In genomic region chr13:44763604-44764311, GRCh38 we compare ENCODE assay signal across 16 cellular contexts.
DNase-seq lines count a peak whose midpoint lies in the region; ATAC-seq and TF ChIP-seq lines count a peak whose summit lies in the region.
"Had no signal": no experiment of that assay in that cellular context is flagged by ENCODE, and none has a peak within 500 bp of the region (broad histone marks: within the 10 kb centered on the region; RNA-seq: fewer than 3 reads in every experiment).

No MANE protein-coding gene starts in this region.

- peaks cover 4% of the 10 kb centered on the region for H3K9me3 Mint-ChIP-seq in neural crest cell
- H3K9me3 Mint-ChIP-seq in CD8-positive, alpha-beta memory T cell = no peaks in the 10 kb centered on the region
- H3K9me3 Mint-ChIP-seq: activated CD4-positive, alpha-beta memory T cell treated with anti-CD3 and anti-CD28 coated beads, Interleukin-2, amount 10 ng/mL, durations not matched to agents 7 days and 5 days; T-cell had no signal

- intact Hi-C loops in posterior vena cava (cut with DNase I) = no loop called here

- no peaks in the 10 kb centered on the region for H3K9me3 ChIP-seq in CD8-positive, alpha-beta memory T cell (ENCODE audit: low read length)

- peak overlapping the region; percentile 85 for H2AFZ ChIP-seq in ACC112 (ENCODE audit: low read length, unreplicated experiment)

- peak overlapping the region; percentile 49 for H3K4me3 Mint-ChIP-seq in neural crest cell
- no peak overlapping the region for H3K4me3 Mint-ChIP-seq in CD8-positive, alpha-beta memory T cell
- H3K4me3 Mint-ChIP-seq: activated CD4-positive, alpha-beta memory T cell treated with anti-CD3 and anti-CD28 coated beads, Interleukin-2, amount 10 ng/mL, durations not matched to agents 7 days and 5 days; naive B cell; T-cell had no signal

- TF ChIP-seq CTCF in fibroblast of the aortic adventitia (IDR thresholded peaks at IDR 0.05; ENCODE audit: insufficient read depth, low read length) = no peak
- no peak for TF ChIP-seq CTCF in neural crest cell (conservative IDR thresholded peaks at IDR 0.05)

- POLR2A ChIA-PET in CD8-positive, alpha-beta memory T cell (lab: Charles Lee) = no interaction called here

- H3K79me2 ChIP-seq in ACC112 (ENCODE audit: control insufficient read depth, insufficient read depth, low read length, unreplicated experiment) = no peaks in the 10 kb centered on the region

- no peak for ATAC-seq in GM18861 (IDR thresholded peaks at IDR 0.05; ENCODE audit: unreplicated experiment)
- ATAC-seq: T-cell had no signal

- no peaks in the 10 kb centered on the region for H3K27me3 ChIP-seq in ACC112 (ENCODE audit: insufficient read depth, low read length)
- H3K27me3 ChIP-seq in CD8-positive, alpha-beta memory T cell (ENCODE audit: insufficient read depth, low read length, poor library complexity, severe bottlenecking) = no peaks in the 10 kb centered on the region

- H3K36me3 Mint-ChIP-seq in neural crest cell (ENCODE audit: low read depth) = no peaks in the 10 kb centered on the region
- no peaks in the 10 kb centered on the region for H3K36me3 Mint-ChIP-seq in CD8-positive, alpha-beta memory T cell
- H3K36me3 Mint-ChIP-seq: naive B cell, T-cell had no signal

- peak overlapping the region; percentile 81 for H3K27ac Mint-ChIP-seq in neural crest cell (ENCODE audit: unreplicated experiment)
- H3K27ac Mint-ChIP-seq in CD8-positive, alpha-beta memory T cell = no peak overlapping the region
- H3K27ac Mint-ChIP-seq: activated CD4-positive, alpha-beta memory T cell treated with anti-CD3 and anti-CD28 coated beads, Interleukin-2, amount 10 ng/mL, durations not matched to agents 7 days and 5 days; T-cell had no signal

- DNase-seq in MV-4-11 (lab: John Stamatoyannopoulos, UW) (peak; percentile 9), fibroblast of the aortic adventitia (ENCODE audit: low read depth) (peak; percentile 13), neural crest cell (ENCODE audit: low read depth, low spot score) (peak; percentile 7), posterior vena cava (ENCODE audit: low spot score) (no peak), dedifferentiated amniotic fluid mesenchymal stem cell (ENCODE audit: extremely low spot score) (no peak)
- no peak for DNase-seq in CD8-positive, alpha-beta memory T cell
- DNase-seq: activated CD4-positive, alpha-beta memory T cell treated with anti-CD3 and anti-CD28 coated beads, Interleukin-2, amount 10 ng/mL, durations not matched to agents 7 days and 5 days; activated naive CD4-positive, alpha-beta T cell treated with anti-CD3 and anti-CD28 coated beads, Interleukin-2, amount 50 U/mL, for 16 hours; DMS79; naive B cell; NCI-H1417; stimulated activated naive CD4-positive, alpha-beta T cell; T-cell had no signal

- H3K4me3 ChIP-seq in ACC112 (ENCODE audit: low read depth, low read length) (no peak overlapping the region), fibroblast of the aortic adventitia (ENCODE audit: low read depth, low read length) (no peak overlapping the region)
- no peak overlapping the region for H3K4me3 ChIP-seq in CD8-positive, alpha-beta memory T cell (ENCODE audit: low read length)

- H3K36me3 ChIP-seq in ACC112 (ENCODE audit: insufficient read depth, low read length) = no peaks in the 10 kb centered on the region
- no peaks in the 10 kb centered on the region for H3K36me3 ChIP-seq in CD8-positive, alpha-beta memory T cell (ENCODE audit: insufficient read depth, low read length)

- peaks cover 32% of the 10 kb centered on the region for H3K4me1 Mint-ChIP-seq in neural crest cell
- H3K4me1 Mint-ChIP-seq in CD8-positive, alpha-beta memory T cell = peaks cover 12 to 15% (median 12%) of the 10 kb centered on the region in 3 donors

- H3K4me1 ChIP-seq in ACC112 (ENCODE audit: control insufficient read depth, insufficient read depth, low read length, unreplicated experiment) = peaks cover 18% of the 10 kb centered on the region
- H3K4me1 ChIP-seq in CD8-positive, alpha-beta memory T cell (ENCODE audit: insufficient read depth, low read length) = peaks cover 4% of the 10 kb centered on the region

- CTCF ChIA-PET in CD8-positive, alpha-beta memory T cell (lab: Charles Lee) = no interaction called here

- no peak overlapping the region for H3K27ac ChIP-seq in ACC112 (ENCODE audit: low read depth, low read length)
- no peak overlapping the region for H3K27ac ChIP-seq in CD8-positive, alpha-beta memory T cell (ENCODE audit: low read depth, low read length)
- H3K27ac ChIP-seq: dorsolateral prefrontal cortex had no signal

- H3K27me3 Mint-ChIP-seq in neural crest cell (ENCODE audit: low read depth) = no peaks in the 10 kb centered on the region
- peaks cover 1 to 7% of the 10 kb centered on the region in 2 donors for H3K27me3 Mint-ChIP-seq in CD8-positive, alpha-beta memory T cell
- H3K27me3 Mint-ChIP-seq: activated CD4-positive, alpha-beta memory T cell treated with anti-CD3 and anti-CD28 coated beads, Interleukin-2, amount 10 ng/mL, durations not matched to agents 7 days and 5 days; T-cell had no signal

Comparison
In these comparisons a context has a peak if more than half of its experiments do, and no peak if none do; other contexts are left out.
1. DNase-seq: peak in MV-4-11 (single experiment), fibroblast of the aortic adventitia (single experiment) and neural crest cell (single experiment); none in posterior vena cava (single experiment), CD8-positive, alpha-beta memory T cell (0 of 5) and dedifferentiated amniotic fluid mesenchymal stem cell (single experiment).